9 cellular contexts compared by ENCODE assay signal in the genomic region with DNA sequence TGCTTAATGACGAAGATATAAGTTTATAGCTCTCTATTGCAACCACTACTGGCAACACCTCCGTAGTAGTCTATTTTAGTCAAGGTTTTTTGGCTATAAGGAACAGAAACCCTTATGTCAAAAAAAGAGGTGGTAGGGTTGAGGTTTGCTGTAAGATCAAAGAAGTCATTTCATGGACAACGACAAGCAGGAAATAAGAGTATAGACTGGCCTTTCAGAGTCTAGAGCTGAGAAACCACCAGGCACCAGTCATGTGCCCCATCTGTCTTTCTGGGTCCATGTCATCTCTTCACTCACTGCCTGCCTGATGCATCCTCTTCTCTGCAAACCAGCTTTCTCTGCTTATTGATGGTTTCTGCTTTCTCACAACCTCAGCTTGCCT. TPM values are rescaled to one million over a fixed set of nuclear protein-coding genes. Genes with fewer than 3 reads are reported as not detected.
DNase-seq lines count a peak whose midpoint lies in the region; ATAC-seq and TF ChIP-seq lines count a peak whose summit lies in the region.
"Had no signal": no experiment of that assay in that cellular context is flagged by ENCODE, and none has a peak within 500 bp of the region (broad histone marks: within the 10 kb centered on the region; RNA-seq: fewer than 3 reads in every experiment).

No MANE protein-coding gene starts in this region.

- peak; percentile 90 for ATAC-seq in HG03025 (IDR thresholded peaks at IDR 0.05; ENCODE audit: low FRiP score, unreplicated experiment)

- peaks cover 9 to 29% (median 19%) of the 10 kb centered on the region in 4 donors for H3K4me1 ChIP-seq in stomach

- H3K27ac ChIP-seq in stomach = peak overlapping the region in 4 of 5 donors; percentile 18 to 83 (median 68)

- 71 to 81% (median 76%) methylated on average over 3 of the region's 3 CpGs for WGBS in stomach, 5 donors

- POLR2A ChIA-PET in activated CD4-positive, alpha-beta T cell treated with anti-CD3 and anti-CD28 coated beads, Interleukin-2, amount 10 ng/mL, durations not matched to agents 7 days and 5 days (lab: Charles Lee) = no interaction called here

- H3K4me1 Mint-ChIP-seq in activated CD4-positive, alpha-beta T cell treated with anti-CD3 and anti-CD28 coated beads, Interleukin-2, amount 10 ng/mL, durations not matched to agents 7 days and 5 days = peaks cover 66% of the 10 kb centered on the region

- CTCF ChIA-PET in activated CD4-positive, alpha-beta T cell treated with anti-CD3 and anti-CD28 coated beads, Interleukin-2, amount 10 ng/mL, durations not matched to agents 7 days and 5 days (lab: Charles Lee) = interaction anchor here (0.8 to 2.3 kb wide), 6 partner anchors 12 to 134 kb away, joined by 3 to 7 read pairs (median 4); a partner anchor contains a TSS

- H3K4me3 Mint-ChIP-seq in activated CD4-positive, alpha-beta T cell treated with anti-CD3 and anti-CD28 coated beads, Interleukin-2, amount 10 ng/mL, durations not matched to agents 7 days and 5 days = peak overlapping the region; percentile 1

- intact Hi-C loops in stomach (cut with DNase I; ENCODE audit: low total_unique reads) = no loop called here

- TF ChIP-seq POLR2A in stomach (IDR thresholded peaks at IDR 0.05) = no peak

- no peak for TF ChIP-seq EP300 in stomach (IDR thresholded peaks at IDR 0.05)

- H3K27me3 ChIP-seq in stomach = no peaks in the 10 kb centered on the region

- no peak for TF ChIP-seq CTCF in stomach (IDR thresholded peaks at IDR 0.05)

- DNase-seq in stimulated activated CD4-positive, alpha-beta T cell treated with anti-CD3 and anti-CD28 coated beads, Interleukin-15, amount 100 ng/mL, for 24 hours = peak; percentile 35
- DNase-seq in stimulated activated CD4-positive, alpha-beta T cell treated with anti-CD3 and anti-CD28 coated beads, Interleukin-12 subunit alpha, Interleukin-12 subunit beta, amount 100 ng/mL, for 4 hours = no peak
- DNase-seq in activated CD4-positive, alpha-beta T cell treated with anti-CD3 and anti-CD28 coated beads, Interleukin-2, amount 10 ng/mL, durations not matched to agents 7 days and 5 days = peak; percentile 66
- DNase-seq in stomach (no peak), 8988T (no peak), Kasumi-1 (lab: John Stamatoyannopoulos, UW) (no peak), DMS 273 (lab: John Stamatoyannopoulos, UW; ENCODE audit: unreplicated experiment) (no peak)
- DNase-seq: NCI-H1930 had no signal

- no peaks in the 10 kb centered on the region for H3K36me3 ChIP-seq in stomach

- H3K27ac Mint-ChIP-seq in activated CD4-positive, alpha-beta T cell treated with anti-CD3 and anti-CD28 coated beads, Interleukin-2, amount 10 ng/mL, durations not matched to agents 7 days and 5 days = peak overlapping the region; percentile 99

- H3K4me3 ChIP-seq in stomach = no peak overlapping the region

- H3K9me3 ChIP-seq in stomach = no peaks in the 10 kb centered on the region

- peaks cover 32% of the 10 kb centered on the region for H3K9me3 Mint-ChIP-seq in activated CD4-positive, alpha-beta T cell treated with anti-CD3 and anti-CD28 coated beads, Interleukin-2, amount 10 ng/mL, durations not matched to agents 7 days and 5 days

- peaks cover 48% of the 10 kb centered on the region for H3K36me3 Mint-ChIP-seq in activated CD4-positive, alpha-beta T cell treated with anti-CD3 and anti-CD28 coated beads, Interleukin-2, amount 10 ng/mL, durations not matched to agents 7 days and 5 days (ENCODE audit: low read depth)

- H3K27me3 Mint-ChIP-seq in activated CD4-positive, alpha-beta T cell treated with anti-CD3 and anti-CD28 coated beads, Interleukin-2, amount 10 ng/mL, durations not matched to agents 7 days and 5 days = peaks cover 8% of the 10 kb centered on the region

RNA-seq across cellular contexts. Expression of a gene that starts 42.7 kb away (rescaled TPM):
- 1 to 10 TPM in 1 of 2 experiments, under 1 TPM in 1; 0.40 to 1.1 TPM for total RNA-seq in activated CD4-positive, alpha-beta T cell treated with anti-CD3 and anti-CD28 coated beads, Interleukin-2, amount 10 ng/mL, durations not matched to agents 7 days and 5 days
- 100 to 1,000 TPM; 112 to 842 (median 505) TPM for total RNA-seq in stomach
- polyA plus RNA-seq in stomach = 10 to 100 TPM; 12.9 to 18.2 (median 16.0) TPM

Comparison
In these comparisons a context has a peak if more than half of its experiments do, and no peak if none do; other contexts are left out.
1. DNase-seq: peak in stimulated activated CD4-positive, alpha-beta T cell treated with anti-CD3 and anti-CD28 coated beads, Interleukin-15, amount 100 ng/mL, for 24 hours (single experiment) and activated CD4-positive, alpha-beta T cell treated with anti-CD3 and anti-CD28 coated beads, Interleukin-2, amount 10 ng/mL, durations not matched to agents 7 days and 5 days (single experiment); none in stimulated activated CD4-positive, alpha-beta T cell treated with anti-CD3 and anti-CD28 coated beads, Interleukin-12 subunit alpha, Interleukin-12 subunit beta, amount 100 ng/mL, for 4 hours (single experiment), stomach (single experiment), 8988T (single experiment), Kasumi-1 (0 of 2) and DMS 273 (single experiment).
2. RNA of a gene that starts 42.7 kb away (total RNA-seq): 112 to 842 TPM in stomach; 0.40 to 1.1 TPM in activated CD4-positive, alpha-beta T cell treated with anti-CD3 and anti-CD28 coated beads, Interleukin-2, amount 10 ng/mL, durations not matched to agents 7 days and 5 days; every median in the first group is over 10 times any median in the second.